Comparison of ENCODE assay signal across 17 cellular contexts in the genomic region with DNA sequence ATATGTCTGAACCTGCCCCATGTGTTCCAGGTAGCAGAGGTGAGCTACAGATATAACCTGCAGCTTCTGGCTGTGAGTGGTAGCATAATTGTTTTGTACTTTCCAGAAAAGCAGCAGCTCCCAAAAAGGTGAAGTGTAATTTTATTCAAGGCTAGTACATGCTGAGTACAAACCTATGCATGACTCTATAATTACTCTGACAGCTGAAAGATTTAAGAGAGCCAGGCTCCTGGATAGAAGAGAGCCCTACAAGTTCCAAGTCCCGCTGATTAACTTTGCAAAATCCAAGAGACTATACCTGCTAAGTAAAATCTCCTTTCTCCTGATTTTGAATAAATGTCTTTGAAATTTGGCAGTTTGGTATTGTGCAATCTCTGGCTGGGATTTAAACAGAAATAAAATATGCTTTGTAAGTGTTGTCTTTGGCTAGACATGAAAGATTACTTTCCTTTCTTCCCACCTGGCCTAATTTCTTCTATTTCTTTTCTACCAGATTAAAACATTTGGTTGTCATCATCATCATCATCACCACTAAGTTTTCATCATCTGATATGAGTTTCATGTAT.
"Had no signal": no experiment of that assay in that cellular context is flagged by ENCODE, and none has a peak within 500 bp of the region (broad histone marks: within the 10 kb centered on the region; RNA-seq: fewer than 3 reads in every experiment).

No MANE protein-coding gene starts in this region.

- H3K4me3 ChIP-seq: breast epithelium, heart right ventricle, smooth muscle cell, tibial nerve had no signal

- H3K9me3 ChIP-seq: breast epithelium, heart right ventricle, neutrophil, tibial nerve had no signal

- H3K4me1 ChIP-seq: breast epithelium, tibial nerve had no signal

- FAIRE-seq: kidney had no signal

- DNase-seq: activated CD4-positive, alpha-beta T cell treated with anti-CD3 and anti-CD28 coated beads, Interleukin-2, amount 50 U/mL, for 48 hours; activated CD4-positive, CD25-positive, alpha-beta regulatory T cell treated with anti-CD3 and anti-CD28 coated beads, Interleukin-2, amount 50 U/mL, for 72 hours; activated CD8-positive, alpha-beta memory T cell treated with anti-CD3 and anti-CD28 coated beads, Interleukin-2, amount 10 ng/mL, durations not matched to agents 7 days and 5 days; activated gamma-delta T cell; activated naive CD8-positive, alpha-beta T cell treated with anti-CD3 and anti-CD28 coated beads for 36 hours; activated T-cell treated with anti-CD3 and anti-CD28 coated beads, Interleukin-2, amount 50 U/mL, for 24 hours; anterior cingulate cortex; foreskin melanocyte; heart right ventricle; kidney; right cardiac atrium; T-helper 9 cell had no signal

- H3K36me3 ChIP-seq: breast epithelium had no signal

- H3K4me2 ChIP-seq: smooth muscle cell had no signal

- H3K27me3 ChIP-seq: breast epithelium, heart right ventricle, neutrophil, tibial nerve had no signal

- H3K27ac ChIP-seq: breast epithelium, heart right ventricle, neutrophil, tibial nerve had no signal

- ATAC-seq: activated CD8-positive, alpha-beta memory T cell treated with anti-CD3 and anti-CD28 coated beads, Interleukin-2, amount 10 ng/mL, durations not matched to agents 7 days and 5 days; heart right ventricle; right cardiac atrium; stimulated activated effector memory CD8-positive, alpha-beta T cell treated with anti-CD3 and anti-CD28 coated beads, Interleukin-12 subunit alpha, Interleukin-12 subunit beta, amount 100 ng/mL, for 72 hours had no signal
